In the genomic region with DNA sequence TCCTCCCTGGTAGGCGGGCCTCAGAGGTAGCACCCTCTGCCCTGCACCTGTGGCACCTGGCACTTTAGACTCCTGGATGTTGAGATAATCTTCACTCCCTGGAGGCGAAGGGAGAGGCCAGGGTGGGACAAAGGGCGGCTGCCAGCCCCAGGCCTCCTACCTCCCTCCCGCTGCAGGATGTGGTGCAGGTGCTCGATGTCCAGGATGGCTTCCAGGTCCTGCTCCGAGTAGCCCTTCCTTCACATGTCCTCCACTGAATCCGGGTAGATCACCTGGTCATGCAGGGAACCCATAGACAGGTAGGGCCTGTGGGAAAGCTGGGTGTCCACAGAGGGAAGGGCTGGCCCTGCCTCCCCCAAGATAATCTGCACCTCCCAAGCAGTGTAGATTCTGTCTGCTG, we compare ENCODE assay signal across 8 cellular contexts.
DNase-seq lines count a peak whose midpoint lies in the region; ATAC-seq and TF ChIP-seq lines count a peak whose summit lies in the region.
"Not testable (repeated sequence)": the region's sequence is repeated elsewhere in the genome, so short reads cannot be mapped to it uniquely, and the experiment has no call there.

No MANE protein-coding gene starts in this region.

- TF ChIP-seq EP300 in suprapubic skin (IDR thresholded peaks at IDR 0.05): not testable (repeated sequence)

- H3K36me3 ChIP-seq in HUES64 (ENCODE audit: insufficient read depth, low read length); left lung; suprapubic skin: not testable (repeated sequence)

- H3K9me3 Mint-ChIP-seq in activated naive CD4-positive, alpha-beta T cell treated with anti-CD3 and anti-CD28 coated beads, Interleukin-2, amount 50 U/mL, for 24 hours: peaks cover 11% of the 10 kb centered on the region

- H3K4me1 Mint-ChIP-seq in activated naive CD4-positive, alpha-beta T cell treated with anti-CD3 and anti-CD28 coated beads, Interleukin-2, amount 50 U/mL, for 24 hours: not testable (repeated sequence)

- TF ChIP-seq POLR2A in suprapubic skin (IDR thresholded peaks at IDR 0.05): not testable (repeated sequence)

- H3K27me3 ChIP-seq in HUES64 (ENCODE audit: insufficient read depth, low read length) (peaks cover 29% of the 10 kb centered on the region), left lung (peaks cover 26 to 48% of the 10 kb centered on the region in 2 donors), suprapubic skin (peaks cover 35% of the 10 kb centered on the region)

- ATAC-seq in left lung: not testable (repeated sequence)

- 0 out of 2 replicates have a peak overlapping the region, but pooled peaks have one; percentile 30 for H3K4me3 ChIP-seq in HUES64 (ENCODE audit: low read length)
- H3K4me3 ChIP-seq in left lung, suprapubic skin: not testable (repeated sequence)

- H3K4me3 Mint-ChIP-seq in activated naive CD4-positive, alpha-beta T cell treated with anti-CD3 and anti-CD28 coated beads, Interleukin-2, amount 50 U/mL, for 24 hours: peak overlapping the region; percentile 48

- H3K4me1 ChIP-seq in HUES64 (ENCODE audit: insufficient read depth, low read length); left lung: not testable (repeated sequence)
- H3K4me1 ChIP-seq in suprapubic skin: peaks cover 12% of the 10 kb centered on the region

- not testable (repeated sequence) for H3K27ac ChIP-seq in HUES64 (ENCODE audit: low read depth, low read length); left lung; suprapubic skin

- H3K27me3 Mint-ChIP-seq in activated naive CD4-positive, alpha-beta T cell treated with anti-CD3 and anti-CD28 coated beads, Interleukin-2, amount 50 U/mL, for 24 hours: peaks cover 40% of the 10 kb centered on the region

- TF ChIP-seq CTCF in GM20000 (IDR thresholded peaks at IDR 0.05; ENCODE audit: extremely low read depth, missing control alignments); left lung (IDR thresholded peaks at IDR 0.05); suprapubic skin (IDR thresholded peaks at IDR 0.05): not testable (repeated sequence)

- WGBS in HUES64: 91% methylated on average over 7 of the region's 7 CpGs
- 69% methylated on average over 5 of the region's 7 CpGs for WGBS in suprapubic skin

- H3K36me3 Mint-ChIP-seq in activated naive CD4-positive, alpha-beta T cell treated with anti-CD3 and anti-CD28 coated beads, Interleukin-2, amount 50 U/mL, for 24 hours: not testable (repeated sequence)

- not testable (repeated sequence) for H3K9ac ChIP-seq in HUES64 (ENCODE audit: low read depth, low read length)

- H3K27ac Mint-ChIP-seq in activated naive CD4-positive, alpha-beta T cell treated with anti-CD3 and anti-CD28 coated beads, Interleukin-2, amount 50 U/mL, for 24 hours: not testable (repeated sequence)

- H3K9me3 ChIP-seq in HUES64 (ENCODE audit: insufficient read depth, low read depth, low read length): peaks cover 68% of the 10 kb centered on the region
- H3K9me3 ChIP-seq in left lung: peaks cover 0 to 27% of the 10 kb centered on the region in 2 donors
- not testable (repeated sequence) for H3K9me3 ChIP-seq in suprapubic skin

- intact Hi-C loops in left lung (cut with DNase I); posterior vena cava (cut with DNase I): not testable (repeated sequence)

- DNase-seq in AG20443 (ENCODE audit: low spot score) (peak; percentile 2), GM20000 (ENCODE audit: low spot score) (peak; percentile 10), hepatic stellate cell (ENCODE audit: low spot score) (peak; percentile 0), left lung (peak; percentile 22 to 61), posterior vena cava (ENCODE audit: low spot score) (peak; percentile 80), suprapubic skin (ENCODE audit: low spot score in 2 of 2) (peak; percentile 41 to 57)

Comparison
In these comparisons a context has a peak if more than half of its experiments do, and no peak if none do; other contexts are left out.
1. DNase-seq: peak in every context shown above with its lines; median percentile 80 in posterior vena cava; 49 in suprapubic skin; 42 in left lung; 10 in GM20000; 2 in AG20443; 0 in hepatic stellate cell.